8 cellular contexts compared by ENCODE assay signal in the genomic region with DNA sequence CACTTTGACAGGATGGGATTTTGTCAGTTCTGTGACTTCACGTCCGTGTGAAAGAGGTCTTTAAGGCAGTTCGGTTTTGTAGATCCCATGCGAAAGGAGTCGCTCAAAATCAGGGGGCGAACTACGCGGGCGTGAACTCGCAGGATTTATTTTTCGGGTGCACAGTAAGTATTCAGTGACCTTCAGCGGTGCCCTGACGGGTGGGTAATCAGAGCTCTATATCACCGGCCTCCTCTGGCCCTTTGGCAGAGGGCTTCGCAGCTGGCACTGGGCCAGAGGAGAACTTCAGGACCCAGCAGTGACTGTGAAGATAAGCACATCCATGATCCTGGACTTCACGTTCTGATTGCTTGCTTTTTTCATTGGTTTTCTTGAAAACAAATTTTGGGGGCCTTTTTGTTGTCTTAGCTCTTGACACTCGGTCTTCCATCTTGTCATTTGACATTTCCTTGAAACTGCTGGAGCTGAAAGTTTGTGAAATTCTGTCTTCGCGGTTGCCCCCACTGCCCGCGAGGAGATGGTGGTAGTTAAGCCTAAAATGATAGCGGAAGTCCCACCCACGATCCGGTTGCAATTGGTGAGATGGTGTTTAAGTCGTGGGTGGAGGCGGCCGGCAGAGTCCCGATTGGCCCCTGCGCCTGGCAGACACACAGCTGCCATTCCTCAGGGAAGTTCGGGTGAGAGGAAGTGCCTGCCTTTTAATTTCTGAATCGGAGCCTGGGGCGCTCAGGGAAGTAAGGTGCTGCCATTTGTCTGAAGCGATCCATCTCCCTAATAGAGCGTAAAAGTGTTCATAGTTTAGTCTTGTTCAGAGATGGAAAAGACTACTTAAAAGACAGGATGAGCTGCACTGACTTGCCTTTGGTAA. TPM values are rescaled to one million over a fixed set of nuclear protein-coding genes. Genes with fewer than 3 reads are reported as not detected.
DNase-seq lines count a peak whose midpoint lies in the region; ATAC-seq, FAIRE-seq and TF ChIP-seq lines count a peak whose summit lies in the region.

Gene FAM120AOS (minus strand): TSS at position 535 of the 868 bp plus-strand sequence. CDS start 872 bp downstream, outside the sequence.

- intact Hi-C loops in T-helper 2 cell treated with Interferon-gamma antibody and Interleukin-4, amounts not matched to agents 100 ng/mL and 5 ng/mL, for 36 hours (cut with micrococcal nuclease): loop anchor here (1.0 to 5.0 kb wide), 6 partner anchors 10 to 714 kb away; partner anchors contain the start of gene CARD19
- intact Hi-C loops in psoas muscle (cut with DNase I): loop anchor here (5.0 to 10.0 kb wide), 4 partner anchors 79 to 1862 kb away; partner anchors contain the start of genes CARD19 (in 1 of the 2) and FANCC (in 1 of the 2)

- WGBS in psoas muscle, 3 donors: 1% methylated on average over 34 of the region's 34 CpGs

- H3K4me1 ChIP-seq in right atrium auricular region: peaks cover 0 to 52% of the 10 kb centered on the region in 2 donors
- peaks cover 50% of the 10 kb centered on the region for H3K4me1 ChIP-seq in psoas muscle

- H3K27ac ChIP-seq in right atrium auricular region (peak within 1 kb of the TSS; percentile 91 to 98), psoas muscle (peak within 1 kb of the TSS; percentile 98)

- no peaks in the 10 kb centered on the region for H3K27me3 ChIP-seq in right atrium auricular region
- H3K27me3 ChIP-seq in psoas muscle (ENCODE audit: insufficient read depth in 3 of 3, low read length in 2 of 3): no peaks in the 10 kb centered on the region

- in situ Hi-C loops in GM13977 (cut with MboI; ENCODE audit: low pct_unique_long_range_greater_than_20kb, low sequenced_read_pairs, unreplicated experiment): no loop called here

- DNase-seq in GM13977 (ENCODE audit: low spot score) (peak; percentile 85), NCI-H1694 treated with DMSO at 0.1 percent for 48 hours (lab: John Stamatoyannopoulos, UW) (peak; percentile 86), anterior cingulate cortex (lab: John Stamatoyannopoulos, UW) (peak; percentile 53 to 97 (median 91)), right atrium auricular region (ENCODE audit: low spot score) (peak; percentile 97), psoas muscle (peak; percentile 91 to 93), urothelium cell line (ENCODE audit: low spot score) (peak; percentile 91)

- H3K9me3 ChIP-seq in right atrium auricular region (no peaks in the 10 kb centered on the region), psoas muscle (no peaks in the 10 kb centered on the region)

- H3K4me3 ChIP-seq in right atrium auricular region (peak within 1 kb of the TSS; percentile 71 to 92), psoas muscle (peak within 1 kb of the TSS; percentile 80)

- ATAC-seq in HG02884 (IDR thresholded peaks at IDR 0.05; ENCODE audit: unreplicated experiment) (peak; percentile 60), psoas muscle (peak; percentile 77 to 87 (median 81))

- H3K36me3 ChIP-seq in right atrium auricular region: peaks cover 16% of the 10 kb centered on the region
- peaks cover 0 to 19% of the 10 kb centered on the region in 2 donors for H3K36me3 ChIP-seq in psoas muscle (ENCODE audit: insufficient read depth in 1 of 2, low read depth in 1 of 2)

- peak; percentile 9 for FAIRE-seq in urothelium cell line (lab: Jason Lieb, UNC)

- TF ChIP-seq CTCF in GM13977 (IDR thresholded peaks at IDR 0.05; ENCODE audit: extremely low read depth, insufficient read depth, missing control alignments): no peak
- no peak for TF ChIP-seq CTCF in right atrium auricular region (IDR thresholded peaks at IDR 0.05)
- TF ChIP-seq CTCF in psoas muscle (IDR thresholded peaks at IDR 0.05): no peak

RNA-seq across cellular contexts. Expression of gene FAM120AOS, which starts in this region (rescaled TPM):
- total RNA-seq in T-helper 2 cell treated with Interferon-gamma antibody and Interleukin-4, amounts not matched to agents 100 ng/mL and 5 ng/mL, for 36 hours: 42.3 and 45.9 TPM in 2 replicates
- 10 to 100 TPM; 32.4 to 47.0 TPM for total RNA-seq in right atrium auricular region
- total RNA-seq in psoas muscle: 10 to 100 TPM; 26.8 to 35.1 (median 29.9) TPM
- polyA plus RNA-seq in psoas muscle: 10 to 100 TPM; 21.4 to 39.4 (median 25.4) TPM

Comparison
In these comparisons a context has a peak if more than half of its experiments do, and no peak if none do; other contexts are left out.
1. Peak in every context shown above with its lines: DNase-seq, ATAC-seq, H3K4me3 ChIP-seq and H3K27ac ChIP-seq.